In genomic region chr2:239321596-239322413, GRCh38 we compare ENCODE assay signal across 9 cellular contexts.
DNase-seq lines count a peak whose midpoint lies in the region; ATAC-seq and TF ChIP-seq lines count a peak whose summit lies in the region.
"Had no signal": no experiment of that assay in that cellular context is flagged by ENCODE, and none has a peak within 500 bp of the region (broad histone marks: within the 10 kb centered on the region; RNA-seq: fewer than 3 reads in every experiment).

No MANE protein-coding gene starts in this region.

- no peak overlapping the region for H3K9ac ChIP-seq in H9 (ENCODE audit: extremely low read depth, insufficient read length, low read length)

- H3K18ac ChIP-seq in H9 (ENCODE audit: insufficient read length, low read depth, low read length): no peak overlapping the region

- TF ChIP-seq CTCF in H9 (conservative IDR thresholded peaks at IDR 0.05) (no peak), chondrocyte (IDR thresholded peaks at IDR 0.05) (no peak), Calu3 (IDR thresholded peaks at IDR 0.05; ENCODE audit: unreplicated experiment) (no peak)

- H3K4me3 Mint-ChIP-seq in H9: no peak overlapping the region
- H3K4me3 Mint-ChIP-seq in activated CD4-positive, alpha-beta T cell treated with anti-CD3 and anti-CD28 coated beads, Interleukin-2, amount 10 ng/mL, durations not matched to agents 7 days and 5 days: peak overlapping the region; percentile 58
- H3K4me3 Mint-ChIP-seq in chondrocyte (ENCODE audit: unreplicated experiment): no peak overlapping the region
- H3K4me3 Mint-ChIP-seq in Calu3 (ENCODE audit: low read depth, unreplicated experiment): no peak overlapping the region

- no peak overlapping the region for H2AFZ ChIP-seq in H9 (ENCODE audit: low read length)

- H4K91ac ChIP-seq in H9 (ENCODE audit: insufficient read length, low read depth, low read length): no peak overlapping the region

- H2BK120ac ChIP-seq in H9 (ENCODE audit: low read depth, low read length, poor library complexity, severe bottlenecking): no peak overlapping the region

- no peak overlapping the region for H4K5ac ChIP-seq in H9 (ENCODE audit: insufficient read length, low read depth, low read length)

- peak; percentile 8 for DNase-seq in H9
- DNase-seq in activated CD4-positive, alpha-beta T cell treated with anti-CD3 and anti-CD28 coated beads, Interleukin-2, amount 10 ng/mL, durations not matched to agents 7 days and 5 days: peak; percentile 68
- DNase-seq in effector memory CD4-positive, alpha-beta T cell: peak in 1 of 3 donors; percentile 14
- DNase-seq in stimulated activated CD4-positive, alpha-beta T cell treated with anti-CD3 and anti-CD28 coated beads, Interleukin-4, amount 100 ng/mL, for 4 hours: peak; percentile 36 to 70
- no peak for DNase-seq in aorta
- no peak for DNase-seq in chondrocyte (ENCODE audit: low spot score)
- DNase-seq in NCI-H2081 (lab: John Stamatoyannopoulos, UW): no peak
- DNase-seq in Calu3: no peak
- DNase-seq: NCI-H748 treated with DMSO at 0.1 percent for 48 hours had no signal

- H3K36me3 ChIP-seq in effector memory CD4-positive, alpha-beta T cell (ENCODE audit: control insufficient read depth, insufficient read depth, low read length): no peaks in the 10 kb centered on the region
- H3K36me3 ChIP-seq in aorta (ENCODE audit: control insufficient read depth in 1 of 2, insufficient read depth in 2 of 2, low read length in 1 of 2): no peaks in the 10 kb centered on the region

- WGBS in H9 (ENCODE audit: extremely low coverage, insufficient read length, low lambda C conversion rate): no CpG with 5 or more reads among the region's 9 CpGs
- 92 to 94% methylated on average over 9 of the region's 9 CpGs for whole genome bisulfite sequencing in aorta, 2 donors

- H3K4me2 ChIP-seq in H9 (ENCODE audit: insufficient read depth, insufficient read length, low read length): no peak overlapping the region

- H2BK12ac ChIP-seq in H9 (ENCODE audit: insufficient read length, low read depth, low read length): no peak overlapping the region

- intact Hi-C loops in aorta (cut with DNase I) (no loop called here), Calu3 (cut with micrococcal nuclease; ENCODE audit: unreplicated experiment) (no loop called here)

- H3K4me1 Mint-ChIP-seq in H9 (peaks cover 32 to 40% of the 10 kb centered on the region in 2 experiments), chondrocyte (ENCODE audit: low read depth) (peaks cover 26% of the 10 kb centered on the region), Calu3 (ENCODE audit: low read depth, unreplicated experiment) (peaks cover 31% of the 10 kb centered on the region)
- peaks cover 85% of the 10 kb centered on the region for H3K4me1 Mint-ChIP-seq in activated CD4-positive, alpha-beta T cell treated with anti-CD3 and anti-CD28 coated beads, Interleukin-2, amount 10 ng/mL, durations not matched to agents 7 days and 5 days

- H3K23me2 ChIP-seq in H9 (ENCODE audit: insufficient read length, low read depth, low read length, poor library complexity, severe bottlenecking): no peaks in the 10 kb centered on the region

- no peaks in the 10 kb centered on the region for H3K9me3 ChIP-seq in H9 (ENCODE audit: control insufficient read depth, low read depth, low read length)
- H3K9me3 ChIP-seq in effector memory CD4-positive, alpha-beta T cell (ENCODE audit: control insufficient read depth, low read length): no peaks in the 10 kb centered on the region
- no peaks in the 10 kb centered on the region for H3K9me3 ChIP-seq in aorta (ENCODE audit: control insufficient read depth, low read length)

- H3K36me3 Mint-ChIP-seq in H9 (ENCODE audit: insufficient read depth in 1 of 3, low read depth in 3 of 3) (peaks cover 12 to 16% (median 16%) of the 10 kb centered on the region in 3 experiments; a peak in 5 of 7 replicates), chondrocyte (ENCODE audit: low read depth) (peaks cover 1% of the 10 kb centered on the region), Calu3 (ENCODE audit: insufficient read depth, unreplicated experiment) (peaks cover 6% of the 10 kb centered on the region)
- peaks cover 37% of the 10 kb centered on the region for H3K36me3 Mint-ChIP-seq in activated CD4-positive, alpha-beta T cell treated with anti-CD3 and anti-CD28 coated beads, Interleukin-2, amount 10 ng/mL, durations not matched to agents 7 days and 5 days (ENCODE audit: low read depth)

- H3K27me3 ChIP-seq in H9 (ENCODE audit: insufficient read depth, low read length): no peaks in the 10 kb centered on the region
- H3K27me3 ChIP-seq in effector memory CD4-positive, alpha-beta T cell (replicated peaks; ENCODE audit: control insufficient read depth, insufficient read depth, low read length, poor library complexity, severe bottlenecking): no peaks in the 10 kb centered on the region
- H3K27me3 ChIP-seq in aorta (ENCODE audit: control insufficient read depth in 1 of 2, insufficient read depth in 2 of 2, low read length in 1 of 2): no peaks in the 10 kb centered on the region

- H4K20me1 ChIP-seq in H9 (ENCODE audit: control insufficient read depth, insufficient read depth, insufficient read length): no peaks in the 10 kb centered on the region

- CTCF ChIA-PET in activated CD4-positive, alpha-beta T cell treated with anti-CD3 and anti-CD28 coated beads, Interleukin-2, amount 10 ng/mL, durations not matched to agents 7 days and 5 days (lab: Charles Lee): interaction anchor here (0.8 to 2.1 kb wide), 7 partner anchors 10 to 33 kb away, joined by 3 to 6 read pairs (median 3); no protein-coding TSS in a partner anchor
- CTCF ChIA-PET in Calu3 (lab: Charles Lee): interaction anchor here (0.5 to 0.7 kb wide), 2 partner anchors 16 to 204 kb away, joined by 4 to 7 read pairs; no protein-coding TSS in a partner anchor

- no TSS peak for BruUV-seq in Calu3 (replicated peaks; lab: Mats Ljungman, UMichigan)

- POLR2A ChIA-PET in activated CD4-positive, alpha-beta T cell treated with anti-CD3 and anti-CD28 coated beads, Interleukin-2, amount 10 ng/mL, durations not matched to agents 7 days and 5 days (lab: Charles Lee): interaction anchor here (1.1 kb wide), 1 partner anchor 59 kb away, joined by 4 read pairs; no protein-coding TSS in a partner anchor

- no peak overlapping the region for H4K8ac ChIP-seq in H9 (replicated peaks; ENCODE audit: insufficient read length, low read depth, low read length)

- H3K4me1 ChIP-seq in H9 (ENCODE audit: insufficient read depth, low read length) (no peaks in the 10 kb centered on the region), aorta (ENCODE audit: control insufficient read depth in 1 of 2, insufficient read depth in 2 of 2, low read length in 2 of 2) (no peaks in the 10 kb centered on the region)
- H3K4me1 ChIP-seq in effector memory CD4-positive, alpha-beta T cell (ENCODE audit: control insufficient read depth, insufficient read depth, low read length, poor library complexity, severe bottlenecking): peaks cover 37% of the 10 kb centered on the region

- H3K23ac ChIP-seq in H9 (ENCODE audit: insufficient read length, low read depth, low read length): no peak overlapping the region

- no peaks in the 10 kb centered on the region; the same call in 1 of the 2 replicates for H3K79me2 ChIP-seq in H9 (ENCODE audit: insufficient read depth, low read length)

- no peaks in the 10 kb centered on the region for H3K9me3 Mint-ChIP-seq in H9
- peaks cover 3% of the 10 kb centered on the region for H3K9me3 Mint-ChIP-seq in activated CD4-positive, alpha-beta T cell treated with anti-CD3 and anti-CD28 coated beads, Interleukin-2, amount 10 ng/mL, durations not matched to agents 7 days and 5 days
- no peaks in the 10 kb centered on the region for H3K9me3 Mint-ChIP-seq in chondrocyte (ENCODE audit: low read depth)
- H3K9me3 Mint-ChIP-seq in Calu3 (ENCODE audit: low read depth, unreplicated experiment): no peaks in the 10 kb centered on the region

- H2BK20ac ChIP-seq in H9 (ENCODE audit: low read depth, low read length, poor library complexity, severe bottlenecking): no peak overlapping the region

- no peak overlapping the region for H3K4ac ChIP-seq in H9 (ENCODE audit: low read depth, low read length)

- ATAC-seq in aorta (ENCODE audit: low FRiP score): no peak

- no peak overlapping the region for H3K14ac ChIP-seq in H9 (ENCODE audit: insufficient read depth, low read length)

- no peak overlapping the region for H2BK15ac ChIP-seq in H9 (ENCODE audit: low read depth, low read length)

- H3K27me3 Mint-ChIP-seq in H9 (ENCODE audit: low read depth) (no peaks in the 10 kb centered on the region), chondrocyte (ENCODE audit: low read depth) (no peaks in the 10 kb centered on the region), Calu3 (ENCODE audit: unreplicated experiment) (no peaks in the 10 kb centered on the region)
- H3K27me3 Mint-ChIP-seq in activated CD4-positive, alpha-beta T cell treated with anti-CD3 and anti-CD28 coated beads, Interleukin-2, amount 10 ng/mL, durations not matched to agents 7 days and 5 days: no peaks in the 10 kb centered on the region

- no peak overlapping the region for H3K4me3 ChIP-seq in effector memory CD4-positive, alpha-beta T cell (ENCODE audit: insufficient read depth, low read depth, low read length, poor library complexity, severe bottlenecking)
- no peak overlapping the region for H3K4me3 ChIP-seq in aorta (ENCODE audit: low read length in 2 of 2)

- H3T11ph ChIP-seq in H9 (ENCODE audit: low read length): no peak overlapping the region

- H3K27ac Mint-ChIP-seq in H9 (no peak overlapping the region), chondrocyte (ENCODE audit: unreplicated experiment) (no peak overlapping the region), Calu3 (ENCODE audit: unreplicated experiment) (no peak overlapping the region)
- H3K27ac Mint-ChIP-seq in activated CD4-positive, alpha-beta T cell treated with anti-CD3 and anti-CD28 coated beads, Interleukin-2, amount 10 ng/mL, durations not matched to agents 7 days and 5 days: peak overlapping the region; percentile 97

- no peak overlapping the region for H2BK5ac ChIP-seq in H9 (ENCODE audit: insufficient read length, low read length)

- H3K79me1 ChIP-seq in H9 (ENCODE audit: insufficient read depth, low read depth, low read length, poor library complexity, severe bottlenecking): no peaks in the 10 kb centered on the region

- no peak overlapping the region for H2AK5ac ChIP-seq in H9 (ENCODE audit: insufficient read length, low read length)

- H3K27ac ChIP-seq in H9 (ENCODE audit: insufficient read length, low read depth, low read length): no peak overlapping the region
- peak overlapping the region; percentile 60 for H3K27ac ChIP-seq in effector memory CD4-positive, alpha-beta T cell (ENCODE audit: insufficient read depth, low read length, poor library complexity, severe bottlenecking)
- H3K27ac ChIP-seq in aorta (ENCODE audit: low read depth in 1 of 2, low read length in 2 of 2): no peak overlapping the region

- H3K56ac ChIP-seq in H9 (ENCODE audit: insufficient read length, low read depth, low read length): no peak overlapping the region

Comparison
In these comparisons a context has a peak if more than half of its experiments do, and no peak if none do; other contexts are left out.
1. DNase-seq: peak in H9 (single experiment), activated CD4-positive, alpha-beta T cell treated with anti-CD3 and anti-CD28 coated beads, Interleukin-2, amount 10 ng/mL, durations not matched to agents 7 days and 5 days (single experiment) and stimulated activated CD4-positive, alpha-beta T cell treated with anti-CD3 and anti-CD28 coated beads, Interleukin-4, amount 100 ng/mL, for 4 hours (2 of 2); none in aorta (0 of 2), chondrocyte (single experiment), NCI-H2081 (0 of 2) and Calu3 (single experiment).